In genomic region chr11:69971741-69972140, GRCh38 we compare ENCODE assay signal across 1 cellular context.
TF ChIP-seq lines count a peak whose summit lies in the region.

No MANE protein-coding gene starts in this region.

TF ChIP-seq in H1, 55 proteins besides CTCF, POLR2A, EP300 and RAD21:
- TF ChIP-seq RFX5 (IDR thresholded peaks at IDR 0.05; ENCODE audit: borderline replicate concordance, low read depth, low read length) (no peak), RXRA (IDR thresholded peaks at IDR 0.05; ENCODE audit: insufficient read depth, low read depth, low read length) (no peak), SAP30 (IDR thresholded peaks at IDR 0.05; ENCODE audit: insufficient read depth, insufficient replicate concordance, low read length) (no peak), HDAC2 (IDR thresholded peaks at IDR 0.05; ENCODE audit: borderline replicate concordance in 1 of 2, low read depth in 2 of 2, low read length in 2 of 2) (no peak), KDM4A (IDR thresholded peaks at IDR 0.05; ENCODE audit: low read depth, low read length, severe bottlenecking) (no peak), CBX5 (IDR thresholded peaks at IDR 0.05; ENCODE audit: low read depth, low read length) (no peak), BACH1 (IDR thresholded peaks at IDR 0.05; ENCODE audit: low read length) (no peak), NANOG (IDR thresholded peaks at IDR 0.05; ENCODE audit: insufficient read depth, low read depth, low read length, poor library complexity, severe bottlenecking) (no peak), ATF3 (IDR thresholded peaks at IDR 0.05; ENCODE audit: insufficient read depth, low read depth, low read length) (no peak), CHD2 (IDR thresholded peaks at IDR 0.05; ENCODE audit: low read length) (no peak), EZH2 (IDR thresholded peaks at IDR 0.05; ENCODE audit: low read depth, low read length, severe bottlenecking) (no peak), ZNF274 (IDR thresholded peaks at IDR 0.05; ENCODE audit: borderline replicate concordance, extremely low read depth, low read length) (no peak), HDAC6 (IDR thresholded peaks at IDR 0.05; ENCODE audit: low read depth, low read length) (no peak)
- TF ChIP-seq, protein P1, sequence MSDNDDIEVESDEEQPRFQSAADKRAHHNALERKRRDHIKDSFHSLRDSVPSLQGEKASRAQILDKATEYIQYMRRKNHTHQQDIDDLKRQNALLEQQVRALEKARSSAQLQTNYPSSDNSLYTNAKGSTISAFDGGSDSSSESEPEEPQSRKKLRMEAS (IDR thresholded peaks at IDR 0.05): no peak
